ENCODE assay signal across 1 cellular context in the genomic region with DNA sequence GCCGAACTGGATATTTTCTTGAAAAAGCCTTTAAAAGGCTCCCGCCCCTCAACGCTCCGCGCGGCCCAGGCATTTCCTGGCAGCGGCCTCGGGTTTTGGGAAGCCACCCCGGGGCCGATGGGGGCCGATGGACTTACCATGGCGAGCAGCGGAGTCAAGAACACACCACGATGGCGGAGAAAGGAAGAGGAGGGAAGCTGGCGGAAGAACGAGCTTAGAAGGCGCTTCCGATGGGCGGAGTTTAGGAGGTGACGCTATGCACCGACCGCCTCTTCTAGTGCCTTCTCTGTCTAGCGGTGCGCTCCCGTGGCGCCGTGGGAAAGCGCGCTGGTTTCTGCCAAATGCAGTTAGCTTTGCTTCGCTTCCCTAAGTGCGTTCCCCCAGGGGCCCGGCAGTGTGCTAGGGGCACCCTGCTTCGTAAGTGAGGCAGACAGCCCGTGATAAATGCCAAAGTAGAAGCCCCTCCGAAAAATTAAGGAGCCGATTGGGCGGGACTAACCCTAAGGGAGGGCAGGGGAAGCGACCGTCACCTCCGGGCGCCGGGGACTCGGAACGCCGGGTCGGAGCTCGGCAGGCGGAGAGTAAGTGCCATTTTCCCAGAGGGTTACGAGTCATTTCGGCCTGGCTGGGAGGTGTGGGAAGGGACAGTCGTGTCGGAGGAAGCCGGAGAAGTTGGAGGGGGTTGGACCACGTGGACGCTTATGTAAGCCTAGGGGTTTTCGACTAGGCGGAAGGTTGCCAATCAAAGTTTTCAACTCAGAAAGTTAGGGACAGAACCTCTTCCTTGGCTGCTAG.
TF ChIP-seq lines count a peak whose summit lies in the region.

A gene (minus strand): TSS at position 194 of the 795 bp plus-strand sequence. CDS start 54 bp downstream, at position 140.

TF ChIP-seq in H1, 55 proteins besides CTCF, POLR2A, EP300 and RAD21:
- TF ChIP-seq YY1 (IDR thresholded peaks at IDR 0.05; ENCODE audit: low read depth, low read length) (peak; percentile 43; the same call in 1 of the 2 replicates), CREB1 (IDR thresholded peaks at IDR 0.05) (peak; percentile 41; the same call in 1 of the 2 replicates), HDAC2 (IDR thresholded peaks at IDR 0.05; ENCODE audit: borderline replicate concordance in 1 of 2, low read depth in 2 of 2, low read length in 2 of 2) (no peak), POLR2AphosphoS5 (IDR thresholded peaks at IDR 0.05; ENCODE audit: low read depth, low read length) (peak; percentile 95), ASH2L (IDR thresholded peaks at IDR 0.05; ENCODE audit: low read length) (peak; percentile 47), PHF8 (conservative IDR thresholded peaks at IDR 0.05; ENCODE audit: low read depth, low read length) (peak; percentile 79), SP2 (IDR thresholded peaks at IDR 0.05; ENCODE audit: low read length) (no peak), KDM4A (IDR thresholded peaks at IDR 0.05; ENCODE audit: low read depth, low read length, severe bottlenecking) (peak; percentile 41), SIN3A (conservative IDR thresholded peaks at IDR 0.05 in 1 of 2, IDR thresholded peaks at IDR 0.05 in 1 of 2; ENCODE audit: low read depth in 1 of 2, low read length in 2 of 2) (0 out of 4 replicates have a peak, but pooled peaks have one; percentile 36 to 43), TAF7 (optimal IDR thresholded peaks at IDR 0.05; ENCODE audit: borderline replicate concordance, low read depth, low read length) (peak; percentile 88), TAF1 (IDR thresholded peaks at IDR 0.05; ENCODE audit: low read depth, low read length) (peak; percentile 90), MAFK (IDR thresholded peaks at IDR 0.05; ENCODE audit: low read depth, low read length) (no peak), TBP (IDR thresholded peaks at IDR 0.05; ENCODE audit: low read depth, low read length) (peak; percentile 94), CBX8 (IDR thresholded peaks at IDR 0.05; ENCODE audit: borderline replicate concordance, low read depth, low read length) (no peak), NRF1 (IDR thresholded peaks at IDR 0.05; ENCODE audit: low read depth, low read length) (no peak)
- TF ChIP-seq, protein P1, sequence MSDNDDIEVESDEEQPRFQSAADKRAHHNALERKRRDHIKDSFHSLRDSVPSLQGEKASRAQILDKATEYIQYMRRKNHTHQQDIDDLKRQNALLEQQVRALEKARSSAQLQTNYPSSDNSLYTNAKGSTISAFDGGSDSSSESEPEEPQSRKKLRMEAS (IDR thresholded peaks at IDR 0.05): peak; percentile 56
